ENCODE assay signal across 15 cellular contexts in the genomic region with DNA sequence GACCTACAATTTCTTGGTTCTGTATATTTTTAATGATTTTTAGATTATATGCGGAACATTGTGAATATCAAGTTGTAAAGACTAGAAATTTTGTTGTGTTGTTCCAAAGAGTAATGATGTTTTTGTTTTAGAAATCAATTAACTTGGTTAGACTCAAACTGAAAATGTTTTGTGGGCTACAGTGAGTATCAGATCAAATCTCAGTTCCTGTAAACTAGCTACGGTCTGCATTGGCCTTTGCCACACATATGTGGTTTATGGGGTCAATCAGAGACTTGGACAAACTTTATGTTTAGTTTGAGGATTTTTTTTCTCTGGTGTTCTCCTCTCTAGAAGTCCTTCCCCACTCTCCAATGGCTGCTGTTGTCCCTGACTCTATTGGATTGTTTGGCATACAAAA.
DNase-seq lines count a peak whose midpoint lies in the region; ATAC-seq and TF ChIP-seq lines count a peak whose summit lies in the region.
"Had no signal": no experiment of that assay in that cellular context is flagged by ENCODE, and none has a peak within 500 bp of the region (broad histone marks: within the 10 kb centered on the region; RNA-seq: fewer than 3 reads in every experiment).

No MANE protein-coding gene starts in this region.

- H3K79me2 ChIP-seq in neural progenitor cell (ENCODE audit: low read depth): no peaks in the 10 kb centered on the region

- no peaks in the 10 kb centered on the region for H3K27me3 ChIP-seq in neural progenitor cell
- H3K27me3 ChIP-seq: gastroesophageal sphincter, right lobe of liver had no signal

- H3K4me3 ChIP-seq in neural progenitor cell: no peak overlapping the region
- H3K4me3 ChIP-seq: gastroesophageal sphincter, right lobe of liver had no signal

- peak; percentile 13 for DNase-seq in GM13976 (ENCODE audit: low spot score)
- no peak for DNase-seq in neural progenitor cell (ENCODE audit: low spot score)
- DNase-seq in stimulated activated CD8-positive, alpha-beta memory T cell treated with anti-CD3 and anti-CD28 coated beads, Interleukin-4, amount 100 ng/mL, for 48 hours: no peak
- DNase-seq in COR-L47 (lab: John Stamatoyannopoulos, UW): no peak
- no peak for DNase-seq in NCI-H526 treated with DMSO at 0.1 percent for 48 hours (lab: John Stamatoyannopoulos, UW)
- DNase-seq: activated CD4-positive, CD25-positive, alpha-beta regulatory T cell; activated T-cell treated with anti-CD3 and anti-CD28 coated beads, Interleukin-2, amount 50 U/mL, for 4 hours; DMS 273 treated with DMSO at 0.1 percent for 48 hours; effector memory CD4-positive, alpha-beta T cell; NK-92 treated with Interleukin-12 subunit alpha and Interleukin-12 subunit beta, amount 100 ng/mL, for 24 hours; right lobe of liver had no signal

- no peak overlapping the region for H3K27ac Mint-ChIP-seq in neural progenitor cell

- peaks cover under 1% of the 10 kb centered on the region for H3K4me1 ChIP-seq in neural progenitor cell
- H3K4me1 ChIP-seq: gastroesophageal sphincter, right lobe of liver had no signal

- TF ChIP-seq CTCF in GM13976 (IDR thresholded peaks at IDR 0.05; ENCODE audit: borderline replicate concordance, control extremely low read depth, extremely low read depth, insufficient read depth, missing control alignments) (no peak), neural progenitor cell (IDR thresholded peaks at IDR 0.05) (no peak)

- ATAC-seq in GM19372 (IDR thresholded peaks at IDR 0.05; ENCODE audit: low read depth, unreplicated experiment) (peak; percentile 84), HG02610 (IDR thresholded peaks at IDR 0.05; ENCODE audit: unreplicated experiment) (peak; percentile 92), HG03159 (IDR thresholded peaks at IDR 0.05; ENCODE audit: unreplicated experiment) (peak; percentile 99)
- ATAC-seq: activated T-cell treated with anti-CD3 and anti-CD28 coated beads, Interleukin-2, amount 50 U/mL, for 4 hours; gastroesophageal sphincter; right lobe of liver had no signal

- no peak overlapping the region for H3K4me3 Mint-ChIP-seq in neural progenitor cell
- H3K4me3 Mint-ChIP-seq: activated T-cell treated with anti-CD3 and anti-CD28 coated beads, Interleukin-2, amount 50 U/mL, for 4 hours had no signal

- H3K4me1 Mint-ChIP-seq in neural progenitor cell: no peaks in the 10 kb centered on the region

- in situ Hi-C loops in GM13976 (cut with MboI; ENCODE audit: low sequenced_read_pairs, unreplicated experiment): no loop called here

- H3F3A ChIP-seq in neural progenitor cell (ENCODE audit: low read depth): no peaks in the 10 kb centered on the region

- no peaks in the 10 kb centered on the region for H3K9me3 Mint-ChIP-seq in neural progenitor cell

- H3K4me2 ChIP-seq in neural progenitor cell: no peak overlapping the region

- H4K20me1 ChIP-seq in neural progenitor cell (ENCODE audit: low read depth): no peaks in the 10 kb centered on the region

- H3K9ac ChIP-seq in neural progenitor cell: no peak overlapping the region

- H2AFZ ChIP-seq in neural progenitor cell (replicated peaks): no peak overlapping the region

- H3K27me3 Mint-ChIP-seq in neural progenitor cell (ENCODE audit: insufficient read depth, low read depth): peaks cover 5% of the 10 kb centered on the region

- no peak overlapping the region for H3K27ac ChIP-seq in neural progenitor cell
- H3K27ac ChIP-seq: gastroesophageal sphincter, right lobe of liver had no signal

- no peaks in the 10 kb centered on the region for H3K36me3 Mint-ChIP-seq in neural progenitor cell

- no peaks in the 10 kb centered on the region for H3K9me3 ChIP-seq in neural progenitor cell (ENCODE audit: low read depth)
- H3K9me3 ChIP-seq: gastroesophageal sphincter, right lobe of liver had no signal

- no peaks in the 10 kb centered on the region for H3K36me3 ChIP-seq in neural progenitor cell
- H3K36me3 ChIP-seq: gastroesophageal sphincter, right lobe of liver had no signal
